20 cellular contexts compared by ENCODE assay signal in the genomic region with DNA sequence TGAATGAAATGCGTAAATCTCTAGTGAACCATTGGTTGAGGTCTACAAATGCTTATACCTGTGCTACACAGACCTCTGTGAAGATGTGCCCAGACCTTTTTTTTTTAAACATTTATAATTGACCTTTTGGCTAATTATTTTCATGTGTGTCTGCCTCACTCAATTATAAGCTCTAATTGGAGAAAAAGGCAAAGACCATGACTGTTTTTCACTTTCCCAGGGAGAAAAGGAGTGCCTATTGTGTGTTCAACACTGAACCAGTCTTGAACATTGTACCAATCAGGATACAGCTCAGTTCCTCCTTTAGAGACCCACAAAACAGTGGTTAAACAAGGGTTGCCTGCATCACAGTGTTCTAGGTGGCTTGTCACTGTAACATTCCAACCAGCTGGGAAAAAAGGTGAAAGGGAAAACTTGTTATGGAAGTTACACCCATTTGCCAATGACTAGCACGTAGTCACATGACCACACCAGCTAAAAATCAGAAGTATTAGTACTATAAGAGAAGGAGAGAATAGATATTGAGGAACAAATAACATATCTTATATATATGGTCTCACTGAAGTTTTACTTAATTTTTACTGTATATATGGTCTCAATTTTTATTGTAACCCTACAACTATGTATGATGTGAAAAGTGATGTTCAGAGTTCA. TPM values are rescaled to one million over a fixed set of nuclear protein-coding genes. Genes with fewer than 3 reads are reported as not detected.
DNase-seq lines count a peak whose midpoint lies in the region; ATAC-seq and TF ChIP-seq lines count a peak whose summit lies in the region.
"Had no signal": no experiment of that assay in that cellular context is flagged by ENCODE, and none has a peak within 500 bp of the region (broad histone marks: within the 10 kb centered on the region; RNA-seq: fewer than 3 reads in every experiment).

No MANE protein-coding gene starts in this region.

- H3K4me2 ChIP-seq in OCI-LY3 (ENCODE audit: low read length) (peak overlapping the region; percentile 85), smooth muscle cell (no peak overlapping the region)

- ATAC-seq in activated CD8-positive, alpha-beta T cell treated with anti-CD3 and anti-CD28 coated beads for 36 hours: peak; percentile 25
- no peak for ATAC-seq in activated CD8-positive, alpha-beta T cell treated with anti-CD3 and anti-CD28 coated beads, Interleukin-2, amount 10 ng/mL, durations not matched to agents 7 days and 5 days
- ATAC-seq in GM19372 (IDR thresholded peaks at IDR 0.05; ENCODE audit: low read depth, unreplicated experiment) (peak; percentile 2), HG03159 (IDR thresholded peaks at IDR 0.05; ENCODE audit: unreplicated experiment) (no peak)
- ATAC-seq: Panc1, WTC11 had no signal

- H3K4me1 Mint-ChIP-seq in activated CD8-positive, alpha-beta T cell treated with anti-CD3 and anti-CD28 coated beads for 36 hours (ENCODE audit: low read depth): peaks cover 76% of the 10 kb centered on the region
- peaks cover 50% of the 10 kb centered on the region for H3K4me1 Mint-ChIP-seq in activated CD8-positive, alpha-beta T cell treated with anti-CD3 and anti-CD28 coated beads, Interleukin-2, amount 10 ng/mL, durations not matched to agents 7 days and 5 days (ENCODE audit: low read depth)
- H3K4me1 Mint-ChIP-seq: nephron progenitor cell had no signal

- H2AFZ ChIP-seq in OCI-LY3 (ENCODE audit: low read depth, low read length): no peak overlapping the region
- H2AFZ ChIP-seq in smooth muscle cell (ENCODE audit: low read depth): no peak overlapping the region

- POLR2A ChIA-PET in activated CD8-positive, alpha-beta T cell treated with anti-CD3 and anti-CD28 coated beads for 36 hours (lab: Charles Lee): no interaction called here
- POLR2A ChIA-PET in activated CD8-positive, alpha-beta T cell treated with anti-CD3 and anti-CD28 coated beads, Interleukin-2, amount 10 ng/mL, durations not matched to agents 7 days and 5 days (lab: Charles Lee): no interaction called here

- H3K27me3 Mint-ChIP-seq in activated CD8-positive, alpha-beta T cell treated with anti-CD3 and anti-CD28 coated beads for 36 hours: no peaks in the 10 kb centered on the region
- no peaks in the 10 kb centered on the region for H3K27me3 Mint-ChIP-seq in activated CD8-positive, alpha-beta T cell treated with anti-CD3 and anti-CD28 coated beads, Interleukin-2, amount 10 ng/mL, durations not matched to agents 7 days and 5 days (ENCODE audit: low read depth)
- H3K27me3 Mint-ChIP-seq: progenitor cell of endocrine pancreas had no signal

- no peak overlapping the region for H3K4me3 Mint-ChIP-seq in activated CD8-positive, alpha-beta T cell treated with anti-CD3 and anti-CD28 coated beads for 36 hours
- no peak overlapping the region for H3K4me3 Mint-ChIP-seq in activated CD8-positive, alpha-beta T cell treated with anti-CD3 and anti-CD28 coated beads, Interleukin-2, amount 10 ng/mL, durations not matched to agents 7 days and 5 days
- H3K4me3 Mint-ChIP-seq: activated naive CD4-positive, alpha-beta T cell treated with anti-CD3 and anti-CD28 coated beads for 36 hours; nephron progenitor cell; T-helper 2 cell treated with Interferon-gamma antibody and Interleukin-4, amounts not matched to agents 5 μg/mL and 100 μg/mL, for 36 hours; WTC11 had no signal

- H3K4me3 ChIP-seq in OCI-LY3 (ENCODE audit: low read length) (peak overlapping the region; percentile 46; the same call in 1 of the 2 replicates), smooth muscle cell (no peak overlapping the region), BE2C (ENCODE audit: low read depth, low read length) (no peak overlapping the region)
- H3K4me3 ChIP-seq: MG63 had no signal

- no peaks in the 10 kb centered on the region for H3F3A ChIP-seq in smooth muscle cell (ENCODE audit: low read depth)

- H3K9ac ChIP-seq in OCI-LY3 (ENCODE audit: low read length): peak overlapping the region; percentile 9; the same call in 1 of the 2 replicates
- H3K9ac ChIP-seq in smooth muscle cell (ENCODE audit: low read depth): no peak overlapping the region

- H3K36me3 ChIP-seq in OCI-LY3 (replicated peaks; ENCODE audit: low read depth, low read length) (peaks cover 62% of the 10 kb centered on the region), smooth muscle cell (ENCODE audit: low read depth) (peaks cover 23% of the 10 kb centered on the region), BE2C (no peaks in the 10 kb centered on the region)

- H3K27ac Mint-ChIP-seq in activated CD8-positive, alpha-beta T cell treated with anti-CD3 and anti-CD28 coated beads for 36 hours: peak overlapping the region; percentile 28
- no peak overlapping the region for H3K27ac Mint-ChIP-seq in activated CD8-positive, alpha-beta T cell treated with anti-CD3 and anti-CD28 coated beads, Interleukin-2, amount 10 ng/mL, durations not matched to agents 7 days and 5 days
- H3K27ac Mint-ChIP-seq: activated naive CD4-positive, alpha-beta T cell treated with anti-CD3 and anti-CD28 coated beads for 36 hours; nephron progenitor cell; progenitor cell of endocrine pancreas; T-helper 2 cell treated with Interferon-gamma antibody and Interleukin-4, amounts not matched to agents 5 μg/mL and 100 μg/mL, for 36 hours; WTC11 had no signal

- H3K9me3 Mint-ChIP-seq in activated CD8-positive, alpha-beta T cell treated with anti-CD3 and anti-CD28 coated beads for 36 hours: peaks cover 13% of the 10 kb centered on the region
- H3K9me3 Mint-ChIP-seq in activated CD8-positive, alpha-beta T cell treated with anti-CD3 and anti-CD28 coated beads, Interleukin-2, amount 10 ng/mL, durations not matched to agents 7 days and 5 days (ENCODE audit: insufficient read depth): peaks cover 13% of the 10 kb centered on the region

- H3K4me1 ChIP-seq in OCI-LY3 (ENCODE audit: low read length): peaks cover 85% of the 10 kb centered on the region
- H3K4me1 ChIP-seq in smooth muscle cell (ENCODE audit: low read depth): no peaks in the 10 kb centered on the region
- no peaks in the 10 kb centered on the region for H3K4me1 ChIP-seq in BE2C

- DNase-seq in activated CD8-positive, alpha-beta T cell treated with anti-CD3 and anti-CD28 coated beads for 36 hours: no peak
- DNase-seq in activated CD8-positive, alpha-beta T cell treated with anti-CD3 and anti-CD28 coated beads, Interleukin-2, amount 10 ng/mL, durations not matched to agents 7 days and 5 days: no peak
- DNase-seq in renal cortical epithelial cell (ENCODE audit: low read depth) (peak; percentile 12), smooth muscle cell (lab: John Stamatoyannopoulos, UW; ENCODE audit: unreplicated experiment) (no peak), BE2C (no peak)
- DNase-seq: DMS 273 treated with DMSO at 0.1 percent for 48 hours, GDM1, MG63, NCI-H187, NCI-H226, nephron progenitor cell had no signal

- WGBS in smooth muscle cell (ENCODE audit: low lambda C conversion rate): 98% methylated on average over 2 of the region's 2 CpGs

- H3K36me3 Mint-ChIP-seq in activated CD8-positive, alpha-beta T cell treated with anti-CD3 and anti-CD28 coated beads for 36 hours (ENCODE audit: low read depth): peaks cover 73% of the 10 kb centered on the region
- peaks cover 80% of the 10 kb centered on the region for H3K36me3 Mint-ChIP-seq in activated CD8-positive, alpha-beta T cell treated with anti-CD3 and anti-CD28 coated beads, Interleukin-2, amount 10 ng/mL, durations not matched to agents 7 days and 5 days (ENCODE audit: low read depth)

- H3K9me3 ChIP-seq in OCI-LY3 (ENCODE audit: insufficient read depth, low read length) (peaks cover 6% of the 10 kb centered on the region; the same call in 1 of the 2 replicates), smooth muscle cell (replicated peaks; ENCODE audit: low read depth) (peaks cover 6% of the 10 kb centered on the region), BE2C (no peaks in the 10 kb centered on the region)
- H3K9me3 ChIP-seq: MG63 had no signal

- TF ChIP-seq CTCF in activated CD8-positive, alpha-beta T cell treated with anti-CD3 and anti-CD28 coated beads for 36 hours (IDR thresholded peaks at IDR 0.05): no peak
- no peak for TF ChIP-seq CTCF in OCI-LY3 (IDR thresholded peaks at IDR 0.05; ENCODE audit: low read depth, low read length)
- no peak for TF ChIP-seq CTCF in smooth muscle cell (IDR thresholded peaks at IDR 0.05; ENCODE audit: borderline replicate concordance, insufficient read depth, poor library complexity, severe bottlenecking)
- TF ChIP-seq CTCF in BE2C (IDR thresholded peaks at IDR 0.05; ENCODE audit: low read depth, low read length): no peak

- peak overlapping the region; percentile 97 for H3K27ac ChIP-seq in OCI-LY3 (ENCODE audit: low read length)
- no peak overlapping the region for H3K27ac ChIP-seq in smooth muscle cell (ENCODE audit: low read depth)
- H3K27ac ChIP-seq: C4-2B had no signal

- H4K20me1 ChIP-seq in OCI-LY3 (ENCODE audit: insufficient read depth, low read length): peaks cover 65% of the 10 kb centered on the region
- H4K20me1 ChIP-seq in smooth muscle cell (ENCODE audit: low read depth): peaks cover 84% of the 10 kb centered on the region

- intact Hi-C loops in activated CD8-positive, alpha-beta T cell treated with anti-CD3 and anti-CD28 coated beads for 36 hours (cut with micrococcal nuclease): no loop called here

- CTCF ChIA-PET in activated CD8-positive, alpha-beta T cell treated with anti-CD3 and anti-CD28 coated beads for 36 hours (lab: Charles Lee): no interaction called here
- CTCF ChIA-PET in activated CD8-positive, alpha-beta T cell treated with anti-CD3 and anti-CD28 coated beads, Interleukin-2, amount 10 ng/mL, durations not matched to agents 7 days and 5 days (lab: Charles Lee): interaction anchor here (0.9 kb wide), 1 partner anchor 84 kb away, joined by 3 read pairs; no protein-coding TSS in a partner anchor

- no peaks in the 10 kb centered on the region for H3K27me3 ChIP-seq in OCI-LY3 (ENCODE audit: low read depth, low read length)
- H3K27me3 ChIP-seq in smooth muscle cell (ENCODE audit: low read depth): no peaks in the 10 kb centered on the region
- H3K27me3 ChIP-seq in BE2C: no peaks in the 10 kb centered on the region
- H3K27me3 ChIP-seq: MG63 had no signal

- peaks cover 93% of the 10 kb centered on the region for H3K79me2 ChIP-seq in OCI-LY3 (ENCODE audit: low read length)
- H3K79me2 ChIP-seq in smooth muscle cell (ENCODE audit: low read depth): peaks cover 90% of the 10 kb centered on the region

RNA-seq across cellular contexts. Expression of gene TANK, which starts 13.4 kb away (rescaled TPM):
- total RNA-seq in activated CD8-positive, alpha-beta T cell treated with anti-CD3 and anti-CD28 coated beads for 36 hours: 10 to 100 TPM; 49.2 to 51.6 TPM
- total RNA-seq in activated CD8-positive, alpha-beta T cell treated with anti-CD3 and anti-CD28 coated beads, Interleukin-2, amount 10 ng/mL, durations not matched to agents 7 days and 5 days: 10 to 100 TPM; 68.2 to 71.6 TPM
- total RNA-seq in renal cortical epithelial cell: 98.2 and 123 TPM in 2 replicates
- 94.2 and 120 TPM in 2 replicates for total RNA-seq in smooth muscle cell
- polyA plus RNA-seq in smooth muscle cell: 47.9 and 49.4 TPM in 2 replicates
- polyA plus RNA-seq in BE2C (2012; ENCODE audit: insufficient read depth, insufficient read length, low read depth): 16.7 TPM

Comparison
In these comparisons a context has a peak if more than half of its experiments do, and no peak if none do; other contexts are left out.
1. ATAC-seq: peak in activated CD8-positive, alpha-beta T cell treated with anti-CD3 and anti-CD28 coated beads for 36 hours (single experiment) and GM19372 (single experiment); none in activated CD8-positive, alpha-beta T cell treated with anti-CD3 and anti-CD28 coated beads, Interleukin-2, amount 10 ng/mL, durations not matched to agents 7 days and 5 days (single experiment) and HG03159 (single experiment).